In the genomic region with DNA sequence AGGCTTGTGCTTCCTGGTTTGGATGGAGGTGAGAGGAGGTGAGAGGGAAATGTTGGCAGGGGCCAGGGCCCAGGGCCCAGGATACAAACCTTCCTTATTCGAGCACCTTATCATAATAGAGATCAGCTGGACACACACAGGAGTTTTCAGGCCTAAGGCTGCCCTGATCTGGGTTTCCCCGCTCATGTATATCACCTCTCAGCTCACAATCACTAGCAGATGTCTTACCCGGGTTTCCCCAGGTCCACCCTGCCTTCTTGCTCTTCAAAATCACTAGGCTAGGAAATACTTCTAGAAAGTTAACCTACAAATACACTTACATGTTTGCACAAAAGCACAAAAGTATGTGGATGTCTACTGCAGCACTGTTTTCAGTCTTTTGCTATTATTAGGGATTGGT, we compare ENCODE assay signal across 22 cellular contexts. TPM values are rescaled to one million over a fixed set of nuclear protein-coding genes. Genes with fewer than 3 reads are reported as not detected.
"Had no signal": no experiment of that assay in that cellular context is flagged by ENCODE, and none has a peak within 500 bp of the region (broad histone marks: within the 10 kb centered on the region; RNA-seq: fewer than 3 reads in every experiment).

No MANE protein-coding gene starts in this region.

- H3K9me3 Mint-ChIP-seq: brain; mesothelial cell of epicardium; natural killer cell treated with Interleukin-12 subunit alpha and Interleukin-12 subunit beta and Interleukin-15 and Interleukin-18, amount 100 ng/mL, for 72 hours; stimulated activated effector memory CD8-positive, alpha-beta T cell treated with anti-CD3 and anti-CD28 coated beads, Interleukin-12 subunit alpha, Interleukin-12 subunit beta, amount 100 ng/mL, for 72 hours; T-cell had no signal

- H3K27ac ChIP-seq: sigmoid colon, tibial nerve had no signal

- DNase-seq: activated CD4-positive, alpha-beta T cell treated with anti-CD3 and anti-CD28 coated beads, Interleukin-2, amount 50 U/mL, for 1 hour; activated effector memory CD4-positive, alpha-beta T cell treated with Interleukin-2 at 50 U/mL for 16 hours; anterior cingulate cortex; caudate nucleus; erythroblast; foreskin melanocyte; glutamatergic neuron; hippocampal formation; left colon; nucleus accumbens; sigmoid colon; stimulated activated CD4-positive, alpha-beta T cell treated with anti-CD3 and anti-CD28 coated beads, Interleukin-4, amount 100 ng/mL, for 24 hours; T-cell had no signal

- H3K27me3 Mint-ChIP-seq: brain; natural killer cell treated with Interleukin-12 subunit alpha and Interleukin-12 subunit beta and Interleukin-15 and Interleukin-18, amount 100 ng/mL, for 72 hours; T-cell had no signal

- H3K4me3 ChIP-seq: lung, sigmoid colon, tibial nerve had no signal

- FAIRE-seq: islet of Langerhans, urothelium cell line had no signal

- ATAC-seq: left colon; natural killer cell treated with Interleukin-12 subunit alpha and Interleukin-12 subunit beta and Interleukin-15 and Interleukin-18, amount 100 ng/mL, for 72 hours; stimulated activated effector memory CD8-positive, alpha-beta T cell treated with anti-CD3 and anti-CD28 coated beads, Interleukin-12 subunit alpha, Interleukin-12 subunit beta, amount 100 ng/mL, for 72 hours; T-cell had no signal

- H3K4me3 Mint-ChIP-seq: brain; mesothelial cell of epicardium; natural killer cell treated with Interleukin-12 subunit alpha and Interleukin-12 subunit beta and Interleukin-15 and Interleukin-18, amount 100 ng/mL, for 72 hours; stimulated activated effector memory CD8-positive, alpha-beta T cell treated with anti-CD3 and anti-CD28 coated beads, Interleukin-12 subunit alpha, Interleukin-12 subunit beta, amount 100 ng/mL, for 72 hours; T-cell had no signal

- H3K27ac Mint-ChIP-seq: brain, mesothelial cell of epicardium had no signal

RNA-seq across cellular contexts. Expression of a gene that starts 4.2 kb away (rescaled TPM):
- total RNA-seq: left colon; mesothelial cell of epicardium; natural killer cell treated with Interleukin-12 subunit alpha and Interleukin-12 subunit beta and Interleukin-15 and Interleukin-18, amount 100 ng/mL, for 72 hours; renal cortical epithelial cell had no signal

RNA-seq across cellular contexts. Expression of a gene that starts 28.6 kb away (rescaled TPM):
- total RNA-seq: natural killer cell treated with Interleukin-12 subunit alpha and Interleukin-12 subunit beta and Interleukin-15 and Interleukin-18, amount 100 ng/mL, for 72 hours had no signal
